In the genomic region with DNA sequence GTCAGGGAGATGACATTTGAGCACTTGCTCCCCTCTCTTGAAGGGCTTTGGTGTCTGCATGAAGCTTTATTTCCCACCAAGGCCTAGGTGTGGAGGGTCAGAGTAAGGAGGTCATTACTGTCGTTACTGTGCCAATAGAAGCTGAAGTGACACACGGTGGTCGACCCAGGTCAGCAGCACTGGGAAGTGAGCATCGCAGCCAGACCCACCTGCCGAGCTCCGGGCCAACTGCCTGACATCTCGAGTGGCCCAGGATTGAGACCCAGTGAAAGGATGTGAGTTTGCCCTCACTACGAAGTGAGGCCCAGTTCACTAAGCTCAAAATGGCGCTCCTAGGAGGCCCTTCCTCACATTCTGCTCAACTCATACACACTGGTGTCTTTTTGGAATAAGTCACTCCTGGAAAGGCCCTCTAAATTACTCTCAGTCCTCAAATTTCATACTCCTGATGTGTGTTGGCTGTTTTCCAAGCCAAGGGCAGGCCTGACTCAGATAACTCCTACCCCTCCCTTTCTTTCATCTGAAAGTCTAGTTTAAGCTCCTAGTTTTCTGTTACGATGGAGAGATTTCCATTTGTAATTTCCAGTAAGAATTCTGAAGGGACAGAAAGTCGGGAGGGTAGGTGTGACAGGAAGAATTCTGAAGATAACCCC, we compare ENCODE assay signal across 10 cellular contexts.
DNase-seq lines count a peak whose midpoint lies in the region; ATAC-seq and TF ChIP-seq lines count a peak whose summit lies in the region.
"Had no signal": no experiment of that assay in that cellular context is flagged by ENCODE, and none has a peak within 500 bp of the region (broad histone marks: within the 10 kb centered on the region; RNA-seq: fewer than 3 reads in every experiment).

No MANE protein-coding gene starts in this region.

- H3K36me3 Mint-ChIP-seq in brain (peaks cover 42% of the 10 kb centered on the region), osteocyte (ENCODE audit: unreplicated experiment) (no peaks in the 10 kb centered on the region)

- no peaks in the 10 kb centered on the region for H4K20me1 ChIP-seq in PC-3 (ENCODE audit: low read length)
- H4K20me1 ChIP-seq: BLaER1 had no signal

- no peak overlapping the region for H3K4me3 ChIP-seq in PC-3 (ENCODE audit: low read length)
- H3K4me3 ChIP-seq: BLaER1 had no signal

- H2AFZ ChIP-seq in PC-3 (ENCODE audit: low read length), result no peak overlapping the region

- H3K27ac Mint-ChIP-seq in brain (peak overlapping the region in 4 of 5 experiments; percentile 69 to 92 (median 72)), osteocyte (ENCODE audit: unreplicated experiment) (no peak overlapping the region)

- no peaks in the 10 kb centered on the region for H3K9me3 ChIP-seq in PC-3 (ENCODE audit: low read length)
- H3K9me3 ChIP-seq: BLaER1, neutrophil had no signal

- CTCF ChIA-PET in PC-3 (lab: Charles Lee), result no interaction called here

- no peaks in the 10 kb centered on the region for H3K79me2 ChIP-seq in PC-3 (ENCODE audit: low read length)

- no peak overlapping the region for H3K9ac ChIP-seq in PC-3 (ENCODE audit: low read length)
- H3K9ac ChIP-seq: BLaER1 had no signal

- 0 out of 2 replicates have a peak, but pooled peaks cover 5% of the 10 kb centered on the region for H3K36me3 ChIP-seq in PC-3 (ENCODE audit: low read depth, low read length)
- H3K36me3 ChIP-seq: neutrophil had no signal

- no peaks in the 10 kb centered on the region for H3K9me2 ChIP-seq in PC-3 (replicated peaks; ENCODE audit: low read length)

- intact Hi-C loops in PC-3 (cut with micrococcal nuclease), result no loop called here

- H3K4me2 ChIP-seq in PC-3 (ENCODE audit: low read length), result no peak overlapping the region
- H3K4me2 ChIP-seq: BLaER1 had no signal

- TF ChIP-seq CTCF in brain (conservative IDR thresholded peaks at IDR 0.05) (no peak), osteocyte (IDR thresholded peaks at IDR 0.05) (no peak), PC-3 (conservative IDR thresholded peaks at IDR 0.05; ENCODE audit: low read depth, low read length) (no peak)

- H3K4me1 Mint-ChIP-seq in brain, result peaks cover 83% of the 10 kb centered on the region
- peaks cover 27% of the 10 kb centered on the region for H3K4me1 Mint-ChIP-seq in osteocyte (ENCODE audit: unreplicated experiment)

- H3K9me3 Mint-ChIP-seq in brain, result peaks cover 0 to 6% (median 0%) of the 10 kb centered on the region in 5 experiments
- H3K9me3 Mint-ChIP-seq in osteocyte (ENCODE audit: unreplicated experiment), result no peaks in the 10 kb centered on the region

- BruUV-seq in PC-3 (replicated peaks; lab: Mats Ljungman, UMichigan), result no TSS peak

- DNase-seq in NCI-H2081 (lab: John Stamatoyannopoulos, UW) (peak; percentile 22 to 47), NCI-H2081 treated with DMSO at 0.1 percent for 48 hours (lab: John Stamatoyannopoulos, UW) (no peak), NCI-H2029 treated with DMSO at 0.1 percent for 48 hours (lab: John Stamatoyannopoulos, UW) (peak; percentile 28), osteocyte (ENCODE audit: extremely low spot score, unreplicated experiment) (peak; percentile 51), islet precursor cell (no peak), PC-3 (no peak)

- peak overlapping the region in 1 of 5 experiments; percentile 49 for H3K4me3 Mint-ChIP-seq in brain
- H3K4me3 Mint-ChIP-seq in osteocyte (ENCODE audit: unreplicated experiment), result no peak overlapping the region

- POLR2A ChIA-PET in PC-3 (lab: Charles Lee; ENCODE audit: unreplicated experiment), result no interaction called here

- H3K27me3 ChIP-seq in PC-3 (ENCODE audit: low read length), result no peaks in the 10 kb centered on the region
- H3K27me3 ChIP-seq: BLaER1, neutrophil had no signal

- H3F3A ChIP-seq in PC-3 (ENCODE audit: low read length, unreplicated experiment), result no peaks in the 10 kb centered on the region

- ATAC-seq in PC-3 (no peak), HG02798 (IDR thresholded peaks at IDR 0.05; ENCODE audit: poor library complexity, unreplicated experiment) (no peak)

- no peak overlapping the region for H3K27ac ChIP-seq in PC-3 (ENCODE audit: low read length)
- H3K27ac ChIP-seq: BLaER1, neutrophil had no signal

- no peaks in the 10 kb centered on the region for H3K4me1 ChIP-seq in PC-3 (ENCODE audit: insufficient read depth, low read length)

- H3K27me3 Mint-ChIP-seq in brain (no peaks in the 10 kb centered on the region), osteocyte (ENCODE audit: unreplicated experiment) (no peaks in the 10 kb centered on the region)

Comparison
In these comparisons a context has a peak if more than half of its experiments do, and no peak if none do; other contexts are left out.
1. DNase-seq: peak in NCI-H2081 (2 of 2), NCI-H2029 treated with DMSO at 0.1 percent for 48 hours (single experiment) and osteocyte (single experiment); none in NCI-H2081 treated with DMSO at 0.1 percent for 48 hours (single experiment), islet precursor cell (single experiment) and PC-3 (single experiment).